In the genomic region with DNA sequence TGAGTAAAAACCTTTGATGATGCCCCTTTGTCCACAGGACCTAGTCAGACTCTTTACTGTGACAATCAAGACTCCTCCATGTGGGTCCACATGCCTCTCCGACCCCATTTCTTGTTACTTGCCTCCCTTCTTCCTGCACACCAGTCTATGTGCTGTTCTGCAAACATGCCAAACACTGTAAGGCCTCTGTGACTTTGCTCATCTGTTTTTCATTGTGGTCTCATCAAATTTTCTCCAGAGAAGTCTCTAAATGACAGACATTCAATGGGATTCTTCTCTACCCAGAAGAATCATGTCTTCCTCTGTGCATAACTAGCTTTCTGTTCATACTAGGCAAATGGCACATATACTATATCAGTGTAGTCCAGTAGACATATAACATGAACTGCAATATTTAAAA, we compare ENCODE assay signal across 26 cellular contexts. TPM values are rescaled to one million over a fixed set of nuclear protein-coding genes. Genes with fewer than 3 reads are reported as not detected.
DNase-seq lines count a peak whose midpoint lies in the region; ATAC-seq, FAIRE-seq and TF ChIP-seq lines count a peak whose summit lies in the region.
"Had no signal": no experiment of that assay in that cellular context is flagged by ENCODE, and none has a peak within 500 bp of the region (broad histone marks: within the 10 kb centered on the region; RNA-seq: fewer than 3 reads in every experiment).

No MANE protein-coding gene starts in this region.

- no peak for FAIRE-seq in astrocyte (lab: Jason Lieb, UNC)
- FAIRE-seq: GM12892 had no signal

- H3K4me2 ChIP-seq in astrocyte (ENCODE audit: low read length) = no peak overlapping the region
- H3K4me2 ChIP-seq: BLaER1, GM23338 had no signal

- peak overlapping the region; percentile 66; the same call in 1 of the 2 replicates for H3K27ac ChIP-seq in ACC112 (ENCODE audit: low read depth, low read length)
- H3K27ac ChIP-seq in astrocyte (ENCODE audit: low read depth, low read length) = peak overlapping the region; percentile 73
- H3K27ac ChIP-seq in sigmoid colon = no peak overlapping the region
- H3K27ac ChIP-seq: BLaER1, RWPE1, SK-N-MC had no signal

- H3K36me3 Mint-ChIP-seq in astrocyte (ENCODE audit: low read depth, unreplicated experiment) = peaks cover 4% of the 10 kb centered on the region

- no peak for ATAC-seq in HG02938 (IDR thresholded peaks at IDR 0.05; ENCODE audit: unreplicated experiment)
- ATAC-seq: GM23338, PC-3 had no signal

- H3K4me1 ChIP-seq in ACC112 (ENCODE audit: control insufficient read depth, insufficient read depth, low read length, unreplicated experiment) = peaks cover 11% of the 10 kb centered on the region
- peaks cover 19% of the 10 kb centered on the region for H3K4me1 ChIP-seq in astrocyte (ENCODE audit: insufficient read depth, low read length)
- no peaks in the 10 kb centered on the region for H3K4me1 ChIP-seq in sigmoid colon
- H3K4me1 ChIP-seq: BLaER1 had no signal

- no peak overlapping the region for H2AFZ ChIP-seq in ACC112 (ENCODE audit: low read length, unreplicated experiment)
- H2AFZ ChIP-seq in astrocyte (ENCODE audit: low read depth, low read length) = no peak overlapping the region
- H2AFZ ChIP-seq: GM23338 had no signal

- DNase-seq in EH (ENCODE audit: low read depth) (peak; percentile 77), astrocyte (ENCODE audit: low read depth) (no peak), foreskin fibroblast (peak; percentile 47 to 75), sigmoid colon (no peak), UCSD-AML1 (lab: John Stamatoyannopoulos, UW; ENCODE audit: unreplicated experiment) (no peak), OCI-M2 (lab: John Stamatoyannopoulos, UW; ENCODE audit: unreplicated experiment) (no peak)
- DNase-seq: CD4-positive, alpha-beta T cell; COR-L47; DMS 273 treated with DMSO at 0.1 percent for 48 hours; DMS79 treated with DMSO at 0.1 percent for 48 hours; Kasumi-1; NCI-H1417; NCI-H187; NCI-H446; NCI-H526; PC-3; SHP77 treated with DMSO at 0.1 percent for 48 hours had no signal

- H3K27me3 Mint-ChIP-seq in astrocyte (ENCODE audit: low read depth, unreplicated experiment) = peaks cover 1% of the 10 kb centered on the region

- H3K4me3 ChIP-seq in ACC112 (ENCODE audit: low read depth, low read length) (no peak overlapping the region), astrocyte (ENCODE audit: insufficient read depth, low read depth, low read length) (no peak overlapping the region), foreskin fibroblast (ENCODE audit: low read depth in 1 of 2, low read length in 2 of 2) (no peak overlapping the region), sigmoid colon (no peak overlapping the region)
- H3K4me3 ChIP-seq: BLaER1, GM23338, SK-N-MC had no signal

- TF ChIP-seq POLR2A in sigmoid colon (IDR thresholded peaks at IDR 0.05) = no peak

- peaks cover 21% of the 10 kb centered on the region for H3K9me3 Mint-ChIP-seq in astrocyte (ENCODE audit: unreplicated experiment)
- H3K9me3 Mint-ChIP-seq: CD4-positive, alpha-beta T cell had no signal

- no peak for TF ChIP-seq EP300 in sigmoid colon (IDR thresholded peaks at IDR 0.05)

- H3K9me3 ChIP-seq in astrocyte (ENCODE audit: insufficient read depth, low read depth, low read length) = no peaks in the 10 kb centered on the region
- no peaks in the 10 kb centered on the region for H3K9me3 ChIP-seq in sigmoid colon
- H3K9me3 ChIP-seq: BLaER1 had no signal

- H3K79me2 ChIP-seq in ACC112 (ENCODE audit: control insufficient read depth, insufficient read depth, low read length, unreplicated experiment) (no peaks in the 10 kb centered on the region), astrocyte (ENCODE audit: insufficient read depth, low read length) (no peaks in the 10 kb centered on the region)

- peaks cover 27% of the 10 kb centered on the region for H3K4me1 Mint-ChIP-seq in astrocyte (ENCODE audit: low read depth, unreplicated experiment)
- H3K4me1 Mint-ChIP-seq: GM23338 had no signal

- no peak overlapping the region for H3K4me3 Mint-ChIP-seq in astrocyte (ENCODE audit: unreplicated experiment)
- H3K4me3 Mint-ChIP-seq: CD4-positive, alpha-beta T cell; GM23338 had no signal

- H3K36me3 ChIP-seq in ACC112 (ENCODE audit: insufficient read depth, low read length) (no peaks in the 10 kb centered on the region), astrocyte (ENCODE audit: insufficient read depth, low read length) (no peaks in the 10 kb centered on the region), sigmoid colon (no peaks in the 10 kb centered on the region)
- H3K36me3 ChIP-seq: BLaER1 had no signal

- intact Hi-C loops in sigmoid colon (cut with DNase I) = no loop called here

- no peaks in the 10 kb centered on the region for H4K20me1 ChIP-seq in astrocyte (ENCODE audit: insufficient read depth, low read length)
- H4K20me1 ChIP-seq: BLaER1 had no signal

- peak overlapping the region; percentile 27 for H3K27ac Mint-ChIP-seq in astrocyte (ENCODE audit: unreplicated experiment)
- H3K27ac Mint-ChIP-seq: CD4-positive, alpha-beta T cell; GM23338 had no signal

- TF ChIP-seq CTCF in astrocyte (IDR thresholded peaks at IDR 0.05; ENCODE audit: insufficient read depth, low read depth, low read length) = no peak
- TF ChIP-seq CTCF in foreskin fibroblast (IDR thresholded peaks at IDR 0.05; ENCODE audit: low read depth, low read length) = no peak
- TF ChIP-seq CTCF in sigmoid colon (IDR thresholded peaks at IDR 0.05) = no peak

- H3K9ac ChIP-seq in astrocyte (ENCODE audit: low read length) = peak overlapping the region; percentile 1
- H3K9ac ChIP-seq: BLaER1 had no signal

- no peaks in the 10 kb centered on the region for H3K27me3 ChIP-seq in ACC112 (ENCODE audit: insufficient read depth, low read length)
- no peaks in the 10 kb centered on the region for H3K27me3 ChIP-seq in astrocyte (ENCODE audit: insufficient read depth, low read length)
- no peaks in the 10 kb centered on the region for H3K27me3 ChIP-seq in sigmoid colon
- H3K27me3 ChIP-seq: BLaER1 had no signal

- WGBS in sigmoid colon, 2 donors = 92 to 96% methylated on average over 1 of the region's 1 CpG

RNA-seq across cellular contexts. Expression of gene KCNE4, which starts 43.1 kb away (rescaled TPM):
- total RNA-seq in astrocyte (0.27 and 0.34 TPM in 2 replicates), sigmoid colon (10 to 100 TPM in 2 of 4 donors, 1 to 10 TPM in 2; 5.4 to 18.7 (median 10.1) TPM)
- 1 to 10 TPM in 1 of 3 donors, under 1 TPM in 2; 0.23 to 3.8 (median 0.60) TPM for polyA plus RNA-seq in sigmoid colon
- total RNA-seq: CD4-positive, alpha-beta T cell; G401; GM23338; MCF 10A; PC-3 had no signal
- polyA plus RNA-seq: GM23338 had no signal

Comparison
In these comparisons a context has a peak if more than half of its experiments do, and no peak if none do; other contexts are left out.
1. H3K27ac ChIP-seq: peak in ACC112 (single experiment) and astrocyte (single experiment); none in sigmoid colon (0 of 4).
2. DNase-seq: peak in EH (single experiment) and foreskin fibroblast (2 of 2); none in astrocyte (single experiment), sigmoid colon (single experiment), UCSD-AML1 (single experiment) and OCI-M2 (single experiment).